ENCODE assay signal across 17 cellular contexts in genomic region chr1:119373465-119373864, GRCh38. TPM values are rescaled to one million over a fixed set of nuclear protein-coding genes. Genes with fewer than 3 reads are reported as not detected.
DNase-seq lines count a peak whose midpoint lies in the region; ATAC-seq and TF ChIP-seq lines count a peak whose summit lies in the region.
"Had no signal": no experiment of that assay in that cellular context is flagged by ENCODE, and none has a peak within 500 bp of the region (broad histone marks: within the 10 kb centered on the region; RNA-seq: fewer than 3 reads in every experiment).

No MANE protein-coding gene starts in this region.

- H3K9ac ChIP-seq in mammary epithelial cell (ENCODE audit: insufficient read depth, low read length) = no peak overlapping the region
- H3K9ac ChIP-seq: parathyroid adenoma had no signal

- CTCF ChIA-PET in mammary epithelial cell (lab: Charles Lee; ENCODE audit: low non-redundant PET) = no interaction called here

- no peaks in the 10 kb centered on the region for H3K36me3 ChIP-seq in mammary epithelial cell (ENCODE audit: insufficient read depth, low read length)
- H3K36me3 ChIP-seq in prostate gland = no peaks in the 10 kb centered on the region

- no peak overlapping the region for H3K27ac Mint-ChIP-seq in activated naive CD8-positive, alpha-beta T cell treated with anti-CD3 and anti-CD28 coated beads, Interleukin-2, amount 50 U/mL, for 24 hours
- no peak overlapping the region for H3K27ac Mint-ChIP-seq in activated naive CD8-positive, alpha-beta T cell treated with anti-CD3 and anti-CD28 coated beads for 36 hours

- in situ Hi-C loops in mammary epithelial cell (cut with MboI; ENCODE audit: low sequenced_read_pairs in 2 of 2) = no loop called here

- no peaks in the 10 kb centered on the region for H3K79me2 ChIP-seq in mammary epithelial cell (ENCODE audit: insufficient read depth, low read length)
- H3K79me2 ChIP-seq: parathyroid adenoma had no signal

- H3K4me1 Mint-ChIP-seq in activated naive CD8-positive, alpha-beta T cell treated with anti-CD3 and anti-CD28 coated beads, Interleukin-2, amount 50 U/mL, for 24 hours = peaks cover 4% of the 10 kb centered on the region
- H3K4me1 Mint-ChIP-seq in activated naive CD8-positive, alpha-beta T cell treated with anti-CD3 and anti-CD28 coated beads for 36 hours = peaks cover 11% of the 10 kb centered on the region

- ATAC-seq in activated naive CD8-positive, alpha-beta T cell treated with anti-CD3 and anti-CD28 coated beads, Interleukin-2, amount 50 U/mL, for 24 hours = peak; percentile 33

- H3K27me3 Mint-ChIP-seq in activated naive CD8-positive, alpha-beta T cell treated with anti-CD3 and anti-CD28 coated beads, Interleukin-2, amount 50 U/mL, for 24 hours = peaks cover 11% of the 10 kb centered on the region
- H3K27me3 Mint-ChIP-seq in activated naive CD8-positive, alpha-beta T cell treated with anti-CD3 and anti-CD28 coated beads for 36 hours = peaks cover 20% of the 10 kb centered on the region

- H3K36me3 Mint-ChIP-seq in activated naive CD8-positive, alpha-beta T cell treated with anti-CD3 and anti-CD28 coated beads, Interleukin-2, amount 50 U/mL, for 24 hours (ENCODE audit: low read depth) = no peaks in the 10 kb centered on the region
- H3K36me3 Mint-ChIP-seq in activated naive CD8-positive, alpha-beta T cell treated with anti-CD3 and anti-CD28 coated beads for 36 hours = no peaks in the 10 kb centered on the region

- WGBS in mammary epithelial cell (ENCODE audit: low coverage, missing lambda C conversion rate) = 6% methylated on average over 2 of the region's 2 CpGs
- 37% methylated on average over 2 of the region's 2 CpGs for WGBS in prostate gland

- no peak for TF ChIP-seq POLR2A in prostate gland (IDR thresholded peaks at IDR 0.05)

- no peak for DNase-seq in activated naive CD8-positive, alpha-beta T cell treated with anti-CD3 and anti-CD28 coated beads, Interleukin-2, amount 50 U/mL, for 24 hours
- no peak for DNase-seq in activated naive CD8-positive, alpha-beta T cell treated with anti-CD3 and anti-CD28 coated beads for 36 hours
- peak; percentile 66 for DNase-seq in HT1080 (ENCODE audit: low read depth)
- DNase-seq in mammary epithelial cell = peak; percentile 81
- DNase-seq in stromal cell of bone marrow (ENCODE audit: low read depth) = peak; percentile 9
- no peak for DNase-seq in prostate gland (ENCODE audit: low spot score)
- no peak for DNase-seq in activated effector memory CD4-positive, alpha-beta T cell treated with anti-CD3 and anti-CD28 coated beads, Interleukin-2, amount 50 U/mL, for 16 hours
- no peak for DNase-seq in activated CD4-positive, CD25-positive, alpha-beta regulatory T cell (lab: John Stamatoyannopoulos, UW)
- DNase-seq: activated CD4-positive, CD25-positive, alpha-beta regulatory T cell treated with anti-CD3 and anti-CD28 coated beads, Interleukin-2, amount 50 U/mL, for 72 hours; activated naive CD4-positive, alpha-beta T cell; dermis blood vessel endothelial cell; glutamatergic neuron; H7; NCI-H510A; SIG-M5 had no signal

- H4K20me1 ChIP-seq in mammary epithelial cell (ENCODE audit: insufficient read depth, low read length) = no peaks in the 10 kb centered on the region

- H3K4me3 ChIP-seq in mammary epithelial cell (replicated peaks in 1 of 3; ENCODE audit: insufficient read depth in 1 of 3, low read depth in 2 of 3, low read length in 3 of 3) (no peak overlapping the region), prostate gland (no peak overlapping the region)

- H2AFZ ChIP-seq in mammary epithelial cell (ENCODE audit: low read depth, low read length) = no peak overlapping the region
- H2AFZ ChIP-seq: parathyroid adenoma had no signal

- BruUV-seq in mammary epithelial cell (replicated peaks; lab: Mats Ljungman, UMichigan) = no TSS peak

- dilution Hi-C loops in mammary epithelial cell (cut with HindIII; ENCODE audit: low sequenced_read_pairs) = no loop called here

- H3K27ac ChIP-seq in mammary epithelial cell (ENCODE audit: insufficient read depth, low read depth, low read length) = no peak overlapping the region
- no peak overlapping the region for H3K27ac ChIP-seq in prostate gland
- H3K27ac ChIP-seq: parathyroid adenoma had no signal

- H3K27me3 ChIP-seq in mammary epithelial cell (ENCODE audit: insufficient read depth, low read length) (no peaks in the 10 kb centered on the region), prostate gland (replicated peaks; ENCODE audit: insufficient read depth) (no peaks in the 10 kb centered on the region)

- H3K4me2 ChIP-seq in mammary epithelial cell (ENCODE audit: insufficient read depth, low read depth, low read length) = no peak overlapping the region

- H3K9me3 ChIP-seq in mammary epithelial cell (replicated peaks; ENCODE audit: insufficient read depth, low read length) (no peaks in the 10 kb centered on the region), prostate gland (no peaks in the 10 kb centered on the region)

- H3K9me3 Mint-ChIP-seq in activated naive CD8-positive, alpha-beta T cell treated with anti-CD3 and anti-CD28 coated beads, Interleukin-2, amount 50 U/mL, for 24 hours = no peaks in the 10 kb centered on the region
- H3K9me3 Mint-ChIP-seq in activated naive CD8-positive, alpha-beta T cell treated with anti-CD3 and anti-CD28 coated beads for 36 hours = peaks cover 5% of the 10 kb centered on the region

- TF ChIP-seq CTCF in mammary epithelial cell (conservative IDR thresholded peaks at IDR 0.05 in 1 of 2, IDR thresholded peaks at IDR 0.05 in 1 of 2; ENCODE audit: extremely low read depth in 1 of 2, insufficient read depth in 1 of 2, low read depth in 1 of 2, low read length in 2 of 2) (no peak), prostate gland (IDR thresholded peaks at IDR 0.05) (no peak)

- intact Hi-C loops in mammary epithelial cell (cut with micrococcal nuclease) (loop anchor here (2.0 kb wide), 2 partner anchors 175 to 237 kb away; no protein-coding TSS in a partner anchor), prostate gland (cut with DNase I) (loop anchor here (10.0 kb wide), 1 partner anchor 301 kb away; no protein-coding TSS in a partner anchor)

- H3K4me3 Mint-ChIP-seq in activated naive CD8-positive, alpha-beta T cell treated with anti-CD3 and anti-CD28 coated beads, Interleukin-2, amount 50 U/mL, for 24 hours = no peak overlapping the region
- H3K4me3 Mint-ChIP-seq in activated naive CD8-positive, alpha-beta T cell treated with anti-CD3 and anti-CD28 coated beads for 36 hours = no peak overlapping the region

- H3K4me1 ChIP-seq in mammary epithelial cell (ENCODE audit: insufficient read depth, low read length) (peaks cover 16% of the 10 kb centered on the region), prostate gland (replicated peaks) (peaks cover 7% of the 10 kb centered on the region)
- H3K4me1 ChIP-seq: parathyroid adenoma had no signal

RNA-seq across cellular contexts. Expression of gene HAO2, which starts 4.9 kb away (rescaled TPM):
- not detected for total RNA-seq in activated naive CD8-positive, alpha-beta T cell treated with anti-CD3 and anti-CD28 coated beads for 36 hours
- not detected in 2 replicates for total RNA-seq in HT1080 (2014; rRNA removed; shearing (Covaris generic))
- not detected in 2 replicates for polyA plus RNA-seq in HT1080 (2015; cell fraction: cytosol; rRNA removed)
- not detected in 2 replicates for polyA plus RNA-seq in HT1080 (2015; cell fraction: nucleus; rRNA removed)
- total RNA-seq in mammary epithelial cell (not detected), prostate gland (not detected)
- polyA plus RNA-seq in mammary epithelial cell = not detected
- not detected for polyA minus RNA-seq in mammary epithelial cell
- total RNA-seq: dermis blood vessel endothelial cell, lung microvascular endothelial cell had no signal

RNA-seq across cellular contexts. Expression of gene HSD3B2, which starts 41.5 kb away (rescaled TPM):
- not detected for total RNA-seq in activated naive CD8-positive, alpha-beta T cell treated with anti-CD3 and anti-CD28 coated beads for 36 hours
- total RNA-seq in HT1080 (2014; rRNA removed; shearing (Covaris generic)) = not detected in 2 replicates
- polyA plus RNA-seq in HT1080 (2015; cell fraction: cytosol; rRNA removed) = not detected in 2 replicates
- not detected in 2 replicates for polyA plus RNA-seq in HT1080 (2015; cell fraction: nucleus; rRNA removed)
- total RNA-seq in mammary epithelial cell = not detected
- not detected for polyA plus RNA-seq in mammary epithelial cell
- polyA minus RNA-seq in mammary epithelial cell = not detected
- under 1 TPM in 1 of 2 donors, not detected in 1; 0.62 TPM for total RNA-seq in prostate gland
- total RNA-seq: dermis blood vessel endothelial cell, lung microvascular endothelial cell had no signal

Comparison
In these comparisons a context has a peak if more than half of its experiments do, and no peak if none do; other contexts are left out.
1. DNase-seq: peak in HT1080 (single experiment), mammary epithelial cell (single experiment) and stromal cell of bone marrow (single experiment); none in activated naive CD8-positive, alpha-beta T cell treated with anti-CD3 and anti-CD28 coated beads, Interleukin-2, amount 50 U/mL, for 24 hours (single experiment), activated naive CD8-positive, alpha-beta T cell treated with anti-CD3 and anti-CD28 coated beads for 36 hours (single experiment), prostate gland (single experiment), activated effector memory CD4-positive, alpha-beta T cell treated with anti-CD3 and anti-CD28 coated beads, Interleukin-2, amount 50 U/mL, for 16 hours (single experiment) and activated CD4-positive, CD25-positive, alpha-beta regulatory T cell (0 of 4).